In the genomic region with DNA sequence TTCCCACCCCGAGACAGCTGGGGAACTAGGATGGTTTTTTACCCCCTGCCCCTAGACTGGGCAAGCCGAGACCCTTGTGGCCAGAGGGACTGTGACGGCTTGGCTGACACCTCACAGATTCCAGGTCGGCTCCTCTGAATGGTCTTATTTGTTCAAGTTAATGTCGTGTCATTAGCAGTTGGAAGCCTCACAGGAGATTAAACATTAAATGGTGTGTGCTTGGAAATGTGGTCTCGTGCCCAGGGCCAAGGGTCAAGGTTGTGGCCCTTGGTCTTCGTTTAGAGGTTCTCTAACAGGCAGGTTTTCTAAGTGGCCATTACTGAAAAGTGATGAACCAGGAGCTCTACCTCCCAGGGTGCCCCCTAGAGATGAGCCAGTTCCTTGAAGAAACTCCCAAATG, we compare ENCODE assay signal across 1 cellular context.
TF ChIP-seq lines count a peak whose summit lies in the region.

No MANE protein-coding gene starts in this region.

TF ChIP-seq in HepG2, 621 proteins besides CTCF, POLR2A, EP300 and RAD21 (continued from another document and continues in another):
- TF ChIP-seq, protein P1, sequence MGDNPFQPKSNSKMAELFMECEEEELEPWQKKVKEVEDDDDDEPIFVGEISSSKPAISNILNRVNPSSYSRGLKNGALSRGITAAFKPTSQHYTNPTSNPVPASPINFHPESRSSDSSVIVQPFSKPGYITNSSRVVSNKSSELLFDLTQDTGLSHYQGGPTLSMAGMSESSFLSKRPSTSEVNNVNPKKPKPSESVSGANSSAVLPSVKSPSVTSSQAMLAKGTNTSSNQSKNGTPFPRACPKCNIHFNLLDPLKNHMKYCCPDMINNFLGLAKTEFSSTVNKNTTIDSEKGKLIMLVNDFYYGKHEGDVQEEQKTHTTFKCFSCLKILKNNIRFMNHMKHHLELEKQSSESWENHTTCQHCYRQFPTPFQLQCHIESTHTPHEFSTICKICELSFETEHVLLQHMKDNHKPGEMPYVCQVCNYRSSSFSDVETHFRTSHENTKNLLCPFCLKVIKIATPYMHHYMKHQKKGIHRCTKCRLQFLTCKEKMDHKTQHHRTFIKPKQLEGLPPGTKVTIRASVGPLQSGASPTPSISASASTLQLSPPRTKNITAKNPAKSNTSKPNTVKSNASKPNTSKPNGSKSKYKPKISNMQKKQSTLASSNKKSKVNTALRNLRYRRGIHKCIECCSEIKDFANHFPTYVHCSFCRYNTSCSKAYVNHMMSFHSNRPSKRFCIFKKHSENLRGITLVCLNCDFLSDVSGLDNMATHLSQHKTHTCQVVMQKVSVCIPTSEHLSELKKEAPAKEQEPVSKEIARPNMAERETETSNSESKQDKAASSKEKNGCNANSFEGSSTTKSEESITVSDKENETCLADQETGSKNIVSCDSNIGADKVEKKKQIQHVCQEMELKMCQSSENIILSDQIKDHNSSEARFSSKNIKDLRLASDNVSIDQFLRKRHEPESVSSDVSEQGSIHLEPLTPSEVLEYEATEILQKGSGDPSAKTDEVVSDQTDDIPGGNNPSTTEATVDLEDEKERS (CRISPR knock-in tag; IDR thresholded peaks at IDR 0.05) = no peak
- TF ChIP-seq ZNF788 (CRISPR knock-in tag; IDR thresholded peaks at IDR 0.05; ENCODE audit: borderline replicate concordance) (no peak; the same call in 1 of the 2 replicates), ZNF572 (CRISPR knock-in tag; IDR thresholded peaks at IDR 0.05) (no peak), TBP (CRISPR knock-in tag; IDR thresholded peaks at IDR 0.05) (no peak), ZNF550 (CRISPR knock-in tag; IDR thresholded peaks at IDR 0.05; ENCODE audit: borderline replicate concordance) (no peak), ZNF530 (CRISPR knock-in tag; IDR thresholded peaks at IDR 0.05; ENCODE audit: low read depth) (no peak), ZNF468 (CRISPR knock-in tag; IDR thresholded peaks at IDR 0.05) (no peak), ZNF251 (CRISPR knock-in tag; IDR thresholded peaks at IDR 0.05) (no peak), ZNF678 (CRISPR knock-in tag; IDR thresholded peaks at IDR 0.05) (no peak), THYN1 (CRISPR knock-in tag; IDR thresholded peaks at IDR 0.05; ENCODE audit: borderline replicate concordance, low read depth) (no peak), ZNF224 (CRISPR knock-in tag; IDR thresholded peaks at IDR 0.05) (no peak), FOXA3 (CRISPR knock-in tag; IDR thresholded peaks at IDR 0.05) (peak; percentile 12; the same call in 1 of the 2 replicates), NBN (conservative IDR thresholded peaks at IDR 0.05) (no peak), RFX1 (IDR thresholded peaks at IDR 0.05) (no peak), FOSL1 (CRISPR knock-in tag; IDR thresholded peaks at IDR 0.05; ENCODE audit: borderline replicate concordance) (no peak), MYNN (CRISPR knock-in tag; IDR thresholded peaks at IDR 0.05; ENCODE audit: low read depth) (no peak), MTERF4 (CRISPR knock-in tag; IDR thresholded peaks at IDR 0.05) (no peak), ZC3H13 (CRISPR knock-in tag; IDR thresholded peaks at IDR 0.05) (no peak), DMAP1 (CRISPR knock-in tag; IDR thresholded peaks at IDR 0.05) (no peak), ZNF841 (CRISPR knock-in tag; IDR thresholded peaks at IDR 0.05; ENCODE audit: borderline replicate concordance) (no peak), ZNF589 (CRISPR knock-in tag; conservative IDR thresholded peaks at IDR 0.05) (no peak), SP140L (CRISPR knock-in tag; IDR thresholded peaks at IDR 0.05; ENCODE audit: borderline replicate concordance) (no peak), YY1 (IDR thresholded peaks at IDR 0.05; ENCODE audit: insufficient read depth, insufficient replicate concordance, low read depth, low read length) (no peak), ZBTB42 (CRISPR knock-in tag; IDR thresholded peaks at IDR 0.05) (no peak), KLF11 (CRISPR knock-in tag; IDR thresholded peaks at IDR 0.05) (no peak), JUN (CRISPR knock-in tag; IDR thresholded peaks at IDR 0.05) (no peak), TCF7L2 (IDR thresholded peaks at IDR 0.05; ENCODE audit: low read depth, low read length) (no peak), EZH2 (conservative IDR thresholded peaks at IDR 0.05; ENCODE audit: low read depth, low read length) (no peak), HNF4G (IDR thresholded peaks at IDR 0.05; ENCODE audit: borderline replicate concordance, low read depth, low read length) (peak; percentile 63), HNF4G (CRISPR knock-in tag; IDR thresholded peaks at IDR 0.05; ENCODE audit: borderline replicate concordance, low read depth) (peak; percentile 42; the same call in 1 of the 2 replicates), ZBTB7A (CRISPR knock-in tag; IDR thresholded peaks at IDR 0.05) (no peak), TARDBP (CRISPR knock-in tag; IDR thresholded peaks at IDR 0.05) (peak; percentile 67), ZNF558 (CRISPR knock-in tag; IDR thresholded peaks at IDR 0.05; ENCODE audit: borderline replicate concordance) (no peak), ZNF501 (CRISPR knock-in tag; IDR thresholded peaks at IDR 0.05) (no peak), E2F2 (CRISPR knock-in tag; IDR thresholded peaks at IDR 0.05; ENCODE audit: borderline replicate concordance) (no peak), ZNF513 (CRISPR knock-in tag; conservative IDR thresholded peaks at IDR 0.05) (no peak), TBX2 (CRISPR knock-in tag; IDR thresholded peaks at IDR 0.05; ENCODE audit: borderline replicate concordance) (peak; percentile 70; the same call in 1 of the 2 replicates), ZNF691 (CRISPR knock-in tag; IDR thresholded peaks at IDR 0.05; ENCODE audit: borderline replicate concordance, low read depth) (no peak), CENPT (CRISPR knock-in tag; IDR thresholded peaks at IDR 0.05; ENCODE audit: low read depth) (no peak), PHF20 (CRISPR knock-in tag; IDR thresholded peaks at IDR 0.05) (no peak), ISL2 (CRISPR knock-in tag; IDR thresholded peaks at IDR 0.05) (peak; percentile 44; the same call in 1 of the 2 replicates), ZNF749 (CRISPR knock-in tag; IDR thresholded peaks at IDR 0.05; ENCODE audit: borderline replicate concordance) (no peak), ZNF577 (CRISPR knock-in tag; IDR thresholded peaks at IDR 0.05; ENCODE audit: borderline replicate concordance, low read depth) (no peak), STAG1 (CRISPR knock-in tag; IDR thresholded peaks at IDR 0.05) (no peak), ZNF274 (CRISPR knock-in tag; IDR thresholded peaks at IDR 0.05) (no peak), RBAK (CRISPR knock-in tag; IDR thresholded peaks at IDR 0.05) (no peak), ZSCAN25 (CRISPR knock-in tag; IDR thresholded peaks at IDR 0.05) (peak; percentile 67; the same call in 1 of the 2 replicates), NCOR1 (IDR thresholded peaks at IDR 0.05; ENCODE audit: borderline replicate concordance, low read length) (peak; percentile 57; the same call in 1 of the 2 replicates), CHCHD3 (CRISPR knock-in tag; IDR thresholded peaks at IDR 0.05) (no peak), AGO2 (optimal IDR thresholded peaks at IDR 0.05; ENCODE audit: low read depth, low read length) (no peak), RORA (CRISPR knock-in tag; IDR thresholded peaks at IDR 0.05) (no peak), ZNF710 (CRISPR knock-in tag; IDR thresholded peaks at IDR 0.05; ENCODE audit: borderline replicate concordance) (no peak), CREM (IDR thresholded peaks at IDR 0.05) (no peak), CREM (CRISPR knock-in tag; IDR thresholded peaks at IDR 0.05) (no peak), MYC (CRISPR knock-in tag; IDR thresholded peaks at IDR 0.05; ENCODE audit: borderline replicate concordance) (no peak)
- TF ChIP-seq, protein P2, sequence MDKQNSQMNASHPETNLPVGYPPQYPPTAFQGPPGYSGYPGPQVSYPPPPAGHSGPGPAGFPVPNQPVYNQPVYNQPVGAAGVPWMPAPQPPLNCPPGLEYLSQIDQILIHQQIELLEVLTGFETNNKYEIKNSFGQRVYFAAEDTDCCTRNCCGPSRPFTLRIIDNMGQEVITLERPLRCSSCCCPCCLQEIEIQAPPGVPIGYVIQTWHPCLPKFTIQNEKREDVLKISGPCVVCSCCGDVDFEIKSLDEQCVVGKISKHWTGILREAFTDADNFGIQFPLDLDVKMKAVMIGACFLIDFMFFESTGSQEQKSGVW (CRISPR knock-in tag; IDR thresholded peaks at IDR 0.05; ENCODE audit: borderline replicate concordance) = no peak
- TF ChIP-seq, protein P3, sequence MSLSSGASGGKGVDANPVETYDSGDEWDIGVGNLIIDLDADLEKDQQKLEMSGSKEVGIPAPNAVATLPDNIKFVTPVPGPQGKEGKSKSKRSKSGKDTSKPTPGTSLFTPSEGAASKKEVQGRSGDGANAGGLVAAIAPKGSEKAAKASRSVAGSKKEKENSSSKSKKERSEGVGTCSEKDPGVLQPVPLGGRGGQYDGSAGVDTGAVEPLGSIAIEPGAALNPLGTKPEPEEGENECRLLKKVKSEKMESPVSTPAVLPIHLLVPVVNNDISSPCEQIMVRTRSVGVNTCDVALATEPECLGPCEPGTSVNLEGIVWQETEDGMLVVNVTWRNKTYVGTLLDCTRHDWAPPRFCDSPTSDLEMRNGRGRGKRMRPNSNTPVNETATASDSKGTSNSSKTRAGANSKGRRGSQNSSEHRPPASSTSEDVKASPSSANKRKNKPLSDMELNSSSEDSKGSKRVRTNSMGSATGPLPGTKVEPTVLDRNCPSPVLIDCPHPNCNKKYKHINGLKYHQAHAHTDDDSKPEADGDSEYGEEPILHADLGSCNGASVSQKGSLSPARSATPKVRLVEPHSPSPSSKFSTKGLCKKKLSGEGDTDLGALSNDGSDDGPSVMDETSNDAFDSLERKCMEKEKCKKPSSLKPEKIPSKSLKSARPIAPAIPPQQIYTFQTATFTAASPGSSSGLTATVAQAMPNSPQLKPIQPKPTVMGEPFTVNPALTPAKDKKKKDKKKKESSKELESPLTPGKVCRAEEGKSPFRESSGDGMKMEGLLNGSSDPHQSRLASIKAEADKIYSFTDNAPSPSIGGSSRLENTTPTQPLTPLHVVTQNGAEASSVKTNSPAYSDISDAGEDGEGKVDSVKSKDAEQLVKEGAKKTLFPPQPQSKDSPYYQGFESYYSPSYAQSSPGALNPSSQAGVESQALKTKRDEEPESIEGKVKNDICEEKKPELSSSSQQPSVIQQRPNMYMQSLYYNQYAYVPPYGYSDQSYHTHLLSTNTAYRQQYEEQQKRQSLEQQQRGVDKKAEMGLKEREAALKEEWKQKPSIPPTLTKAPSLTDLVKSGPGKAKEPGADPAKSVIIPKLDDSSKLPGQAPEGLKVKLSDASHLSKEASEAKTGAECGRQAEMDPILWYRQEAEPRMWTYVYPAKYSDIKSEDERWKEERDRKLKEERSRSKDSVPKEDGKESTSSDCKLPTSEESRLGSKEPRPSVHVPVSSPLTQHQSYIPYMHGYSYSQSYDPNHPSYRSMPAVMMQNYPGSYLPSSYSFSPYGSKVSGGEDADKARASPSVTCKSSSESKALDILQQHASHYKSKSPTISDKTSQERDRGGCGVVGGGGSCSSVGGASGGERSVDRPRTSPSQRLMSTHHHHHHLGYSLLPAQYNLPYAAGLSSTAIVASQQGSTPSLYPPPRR (CRISPR knock-in tag; IDR thresholded peaks at IDR 0.05; ENCODE audit: borderline replicate concordance) = no peak
- TF ChIP-seq, protein P4, sequence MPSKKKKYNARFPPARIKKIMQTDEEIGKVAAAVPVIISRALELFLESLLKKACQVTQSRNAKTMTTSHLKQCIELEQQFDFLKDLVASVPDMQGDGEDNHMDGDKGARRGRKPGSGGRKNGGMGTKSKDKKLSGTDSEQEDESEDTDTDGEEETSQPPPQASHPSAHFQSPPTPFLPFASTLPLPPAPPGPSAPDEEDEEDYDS (CRISPR knock-in tag; IDR thresholded peaks at IDR 0.05) = no peak
